ENCODE assay signal across 7 cellular contexts in genomic region chr13:29698106-29698505, GRCh38.
"Had no signal": no experiment of that assay in that cellular context is flagged by ENCODE, and none has a peak within 500 bp of the region (broad histone marks: within the 10 kb centered on the region; RNA-seq: fewer than 3 reads in every experiment).

No MANE protein-coding gene starts in this region.

- H3K36me3 ChIP-seq: HAP-1 had no signal

- H2AFZ ChIP-seq: GM23248 had no signal

- H3K4me3 ChIP-seq: GM23248, HAP-1 had no signal

- H3K27ac ChIP-seq: GM23248, HL-60 had no signal

- DNase-seq: GM23248, GOT3, H7, HFFc6 had no signal

- H3K9ac ChIP-seq: GM23248 had no signal

- H3K9me3 ChIP-seq: HAP-1 had no signal

- FAIRE-seq: HepG2 had no signal

- H3K4me1 ChIP-seq: HAP-1 had no signal
